Comparison of ENCODE assay signal across 1 cellular context in the genomic region with DNA sequence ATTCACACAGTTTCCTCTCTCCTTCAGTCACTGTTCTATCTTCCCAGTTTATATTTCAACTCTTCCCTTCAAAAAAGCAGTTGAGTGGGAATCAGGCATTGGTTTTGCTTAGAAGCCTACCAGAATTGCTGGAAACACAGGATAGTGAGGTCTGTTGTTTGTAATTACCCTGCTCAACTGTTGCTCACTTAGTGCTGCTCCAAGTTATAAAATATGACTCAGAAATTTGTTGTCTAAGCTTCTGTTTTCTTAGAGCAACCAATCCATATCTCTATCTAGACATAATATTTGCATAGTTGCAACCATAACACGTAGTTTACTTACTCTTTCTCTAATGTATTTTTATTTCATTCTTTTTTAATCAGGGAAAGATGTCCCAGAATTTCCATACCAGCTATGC.
TF ChIP-seq lines count a peak whose summit lies in the region.

No MANE protein-coding gene starts in this region.

TF ChIP-seq in SK-N-SH, 30 proteins besides CTCF, POLR2A, EP300 and RAD21:
- TF ChIP-seq TEAD4 (IDR thresholded peaks at IDR 0.05; ENCODE audit: borderline replicate concordance, insufficient read depth): no peak
- TF ChIP-seq FOXJ3 (CRISPR knock-in tag; IDR thresholded peaks at IDR 0.05): no peak
- TF ChIP-seq NFIC (IDR thresholded peaks at IDR 0.05; ENCODE audit: borderline replicate concordance): no peak
- no peak for TF ChIP-seq RCOR1 (IDR thresholded peaks at IDR 0.05; ENCODE audit: low read length)
- no peak for TF ChIP-seq POLR2AphosphoS5 (IDR thresholded peaks at IDR 0.05; ENCODE audit: low read depth, low read length)
- TF ChIP-seq RXRA (IDR thresholded peaks at IDR 0.05; ENCODE audit: borderline replicate concordance, low read depth): no peak
- TF ChIP-seq RFX5 (IDR thresholded peaks at IDR 0.05; ENCODE audit: low read length): no peak
- no peak for TF ChIP-seq EZH2phosphoT487 (IDR thresholded peaks at IDR 0.05; ENCODE audit: borderline replicate concordance, low read depth)
- no peak for TF ChIP-seq GATA2 (CRISPR knock-in tag; IDR thresholded peaks at IDR 0.05)
- no peak for TF ChIP-seq FOSL2 (IDR thresholded peaks at IDR 0.05; ENCODE audit: borderline replicate concordance, low read depth)
- no peak for TF ChIP-seq TAF1 (IDR thresholded peaks at IDR 0.05; ENCODE audit: borderline replicate concordance, low read depth, low read length)
- no peak for TF ChIP-seq MEF2A (IDR thresholded peaks at IDR 0.05; ENCODE audit: borderline replicate concordance, low read depth)
- no peak for TF ChIP-seq NRF1 (IDR thresholded peaks at IDR 0.05; ENCODE audit: low read depth, low read length)
- no peak for TF ChIP-seq ELF1 (IDR thresholded peaks at IDR 0.05)
